ENCODE assay signal across 16 cellular contexts in the genomic region with DNA sequence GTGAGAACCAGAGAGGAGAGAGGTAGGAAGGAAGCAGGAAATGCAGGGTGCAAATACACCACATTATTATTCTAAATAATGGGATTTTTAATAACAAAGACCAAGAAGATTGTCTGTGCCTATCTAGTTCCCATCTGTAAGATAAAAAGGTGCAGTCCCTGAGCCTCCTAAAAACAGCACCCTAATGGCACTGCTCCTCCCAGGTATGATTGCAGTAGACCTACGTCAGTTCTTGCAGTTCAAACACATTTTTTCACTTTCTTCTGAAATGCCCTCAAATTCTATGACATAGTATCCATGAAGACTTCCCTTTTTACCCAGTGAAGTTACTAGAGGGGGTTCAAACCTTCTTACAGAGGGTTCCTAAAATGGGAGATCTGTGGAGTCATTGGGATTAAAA.
DNase-seq lines count a peak whose midpoint lies in the region; ATAC-seq and TF ChIP-seq lines count a peak whose summit lies in the region.
"Had no signal": no experiment of that assay in that cellular context is flagged by ENCODE, and none has a peak within 500 bp of the region (broad histone marks: within the 10 kb centered on the region; RNA-seq: fewer than 3 reads in every experiment).

No MANE protein-coding gene starts in this region.

- H3K36me3 ChIP-seq in OCI-LY3 (replicated peaks; ENCODE audit: low read depth, low read length) (peaks cover 97% of the 10 kb centered on the region), neuronal stem cell (replicated peaks in 1 of 2; ENCODE audit: control insufficient read depth in 2 of 2, insufficient read depth in 2 of 2, low read length in 2 of 2) (no peaks in the 10 kb centered on the region), gastrocnemius medialis (no peaks in the 10 kb centered on the region)
- H3K36me3 ChIP-seq: ovary, transverse colon had no signal

- H3K9ac ChIP-seq in OCI-LY3 (ENCODE audit: low read length) (no peak overlapping the region), neuronal stem cell (ENCODE audit: low read depth, low read length, poor library complexity) (no peak overlapping the region)

- WGBS in neuronal stem cell (ENCODE audit: extremely low coverage in 2 of 2, insufficient read length in 2 of 2, insufficient replicate concordance in 1 of 2), 2 donors: no CpG with 5 or more reads among the region's 1 CpG

- H3K27ac ChIP-seq in OCI-LY3 (ENCODE audit: low read length) (peak overlapping the region; percentile 20), neuronal stem cell (replicated peaks; ENCODE audit: low read length) (no peak overlapping the region), gastrocnemius medialis (no peak overlapping the region)
- H3K27ac ChIP-seq: A549, epithelial cell of prostate, ovary, transverse colon had no signal

- H3K4me2 ChIP-seq in OCI-LY3 (ENCODE audit: low read length) (no peak overlapping the region), neuronal stem cell (ENCODE audit: insufficient read depth, low read length, poor library complexity, severe bottlenecking) (no peak overlapping the region)
- H3K4me2 ChIP-seq: A549 had no signal

- DNase-seq in activated CD4-positive, alpha-beta T cell treated with anti-CD3 and anti-CD28 coated beads, Interleukin-2, amount 10 ng/mL, durations not matched to agents 24 days and 14 days: no peak
- DNase-seq in activated CD4-positive, alpha-beta T cell treated with anti-CD3 and anti-CD28 coated beads for 1 hour: no peak
- DNase-seq in neuronal stem cell (ENCODE audit: low spot score): no peak
- DNase-seq in central memory CD4-positive, alpha-beta T cell: no peak
- DNase-seq in gastrocnemius medialis: no peak
- no peak for DNase-seq in 8988T
- DNase-seq: amygdala; NCI-H1694; NCI-H446 treated with DMSO at 0.1 percent for 48 hours; ovary; stimulated activated CD4-positive, alpha-beta T cell treated with anti-CD3 and anti-CD28 coated beads, Interleukin-4, amount 100 ng/mL, for 24 hours; transverse colon had no signal

- in situ Hi-C loops in gastrocnemius medialis (cut with MboI; ENCODE audit: low sequenced_read_pairs in 4 of 4): no loop called here

- H3K14ac ChIP-seq in neuronal stem cell (ENCODE audit: low read length): no peak overlapping the region

- no peak overlapping the region for H3K23ac ChIP-seq in neuronal stem cell (ENCODE audit: low read depth, low read length, poor library complexity)

- H2BK15ac ChIP-seq in neuronal stem cell (ENCODE audit: low read length): no peak overlapping the region

- H4K20me1 ChIP-seq in OCI-LY3 (ENCODE audit: insufficient read depth, low read length): peaks cover 84% of the 10 kb centered on the region

- H2BK120ac ChIP-seq in neuronal stem cell (ENCODE audit: low read depth, low read length): no peak overlapping the region

- ATAC-seq in gastrocnemius medialis: no peak

- peaks cover 90% of the 10 kb centered on the region for H3K36me3 Mint-ChIP-seq in activated CD4-positive, alpha-beta T cell treated with anti-CD3 and anti-CD28 coated beads, Interleukin-2, amount 10 ng/mL, durations not matched to agents 24 days and 14 days (ENCODE audit: low read depth)
- H3K36me3 Mint-ChIP-seq in dendritic cell treated with granulocyte-macrophage colony-stimulating factor and Interleukin-4, amounts not matched to agents 40 ng/mL and 50 ng/mL, for 4 days (ENCODE audit: low read depth): peaks cover 99% of the 10 kb centered on the region

- no peaks in the 10 kb centered on the region for H3K27me3 Mint-ChIP-seq in activated CD4-positive, alpha-beta T cell treated with anti-CD3 and anti-CD28 coated beads, Interleukin-2, amount 10 ng/mL, durations not matched to agents 24 days and 14 days
- H3K27me3 Mint-ChIP-seq in dendritic cell treated with granulocyte-macrophage colony-stimulating factor and Interleukin-4, amounts not matched to agents 40 ng/mL and 50 ng/mL, for 4 days: no peaks in the 10 kb centered on the region

- H3K79me2 ChIP-seq in OCI-LY3 (ENCODE audit: low read length): peaks cover 98% of the 10 kb centered on the region

- H2AFZ ChIP-seq in OCI-LY3 (ENCODE audit: low read depth, low read length): no peak overlapping the region
- H2AFZ ChIP-seq in neuronal stem cell (ENCODE audit: low read length): no peak overlapping the region

- no peaks in the 10 kb centered on the region for H3K9me3 ChIP-seq in OCI-LY3 (ENCODE audit: insufficient read depth, low read length)
- H3K9me3 ChIP-seq in neuronal stem cell (replicated peaks in 1 of 2; ENCODE audit: control insufficient read depth in 2 of 2, insufficient read depth in 1 of 2, low read depth in 1 of 2, low read length in 2 of 2): peaks cover 0 to 3% of the 10 kb centered on the region in 2 donors
- no peaks in the 10 kb centered on the region for H3K9me3 ChIP-seq in gastrocnemius medialis
- H3K9me3 ChIP-seq: A549, ovary, transverse colon had no signal

- H2BK12ac ChIP-seq in neuronal stem cell (ENCODE audit: low read length): no peak overlapping the region

- no peak overlapping the region for H3K4ac ChIP-seq in neuronal stem cell (ENCODE audit: low read length)

- H2BK5ac ChIP-seq in neuronal stem cell (ENCODE audit: low read length): no peak overlapping the region

- H3K4me1 Mint-ChIP-seq in activated CD4-positive, alpha-beta T cell treated with anti-CD3 and anti-CD28 coated beads, Interleukin-2, amount 10 ng/mL, durations not matched to agents 24 days and 14 days: peaks cover 58% of the 10 kb centered on the region
- H3K4me1 Mint-ChIP-seq in dendritic cell treated with granulocyte-macrophage colony-stimulating factor and Interleukin-4, amounts not matched to agents 40 ng/mL and 50 ng/mL, for 4 days (ENCODE audit: low read depth): peaks cover 25% of the 10 kb centered on the region

- H4K8ac ChIP-seq in neuronal stem cell (ENCODE audit: low read depth, low read length): no peak overlapping the region

- H3K4me3 Mint-ChIP-seq in activated CD4-positive, alpha-beta T cell treated with anti-CD3 and anti-CD28 coated beads, Interleukin-2, amount 10 ng/mL, durations not matched to agents 24 days and 14 days: no peak overlapping the region
- H3K4me3 Mint-ChIP-seq in dendritic cell treated with granulocyte-macrophage colony-stimulating factor and Interleukin-4, amounts not matched to agents 40 ng/mL and 50 ng/mL, for 4 days: no peak overlapping the region

- TF ChIP-seq CTCF in OCI-LY3 (IDR thresholded peaks at IDR 0.05; ENCODE audit: low read depth, low read length) (no peak), gastrocnemius medialis (IDR thresholded peaks at IDR 0.05 in 4 of 5, conservative IDR thresholded peaks at IDR 0.05 in 1 of 5) (no peak)

- intact Hi-C loops in activated CD4-positive, alpha-beta T cell treated with anti-CD3 and anti-CD28 coated beads, Interleukin-2, amount 10 ng/mL, durations not matched to agents 24 days and 14 days (cut with micrococcal nuclease): no loop called here
- intact Hi-C loops in dendritic cell treated with granulocyte-macrophage colony-stimulating factor and Interleukin-4, amounts not matched to agents 40 ng/mL and 50 ng/mL, for 4 days (cut with micrococcal nuclease): no loop called here
- intact Hi-C loops in gastrocnemius medialis (cut with DNase I; ENCODE audit: low total_unique reads): no loop called here

- H3K27me3 ChIP-seq in OCI-LY3 (ENCODE audit: low read depth, low read length) (no peaks in the 10 kb centered on the region), neuronal stem cell (ENCODE audit: control insufficient read depth in 3 of 3, insufficient read depth in 3 of 3, low read depth in 1 of 3, low read length in 3 of 3) (no peaks in the 10 kb centered on the region), gastrocnemius medialis (peaks cover 0 to 2% (median 0%) of the 10 kb centered on the region in 3 donors)
- H3K27me3 ChIP-seq: ovary, transverse colon had no signal

- no peak overlapping the region for H3K18ac ChIP-seq in neuronal stem cell (ENCODE audit: low read length)

- H2AK5ac ChIP-seq in neuronal stem cell (ENCODE audit: low read depth, low read length): no peak overlapping the region

- peak overlapping the region; percentile 69 for H3K27ac Mint-ChIP-seq in activated CD4-positive, alpha-beta T cell treated with anti-CD3 and anti-CD28 coated beads, Interleukin-2, amount 10 ng/mL, durations not matched to agents 24 days and 14 days
- H3K27ac Mint-ChIP-seq in dendritic cell treated with granulocyte-macrophage colony-stimulating factor and Interleukin-4, amounts not matched to agents 40 ng/mL and 50 ng/mL, for 4 days: peak overlapping the region; percentile 71

- no peaks in the 10 kb centered on the region for H3K4me1 ChIP-seq in OCI-LY3 (ENCODE audit: low read length)
- H3K4me1 ChIP-seq in neuronal stem cell (ENCODE audit: control insufficient read depth in 2 of 2, insufficient read depth in 1 of 2, low read depth in 1 of 2, low read length in 2 of 2): peaks cover 0 to 10% of the 10 kb centered on the region in 2 donors
- H3K4me1 ChIP-seq in gastrocnemius medialis: no peaks in the 10 kb centered on the region
- H3K4me1 ChIP-seq: A549, transverse colon had no signal

- H3K9me3 Mint-ChIP-seq in activated CD4-positive, alpha-beta T cell treated with anti-CD3 and anti-CD28 coated beads, Interleukin-2, amount 10 ng/mL, durations not matched to agents 24 days and 14 days: no peaks in the 10 kb centered on the region
- H3K9me3 Mint-ChIP-seq in dendritic cell treated with granulocyte-macrophage colony-stimulating factor and Interleukin-4, amounts not matched to agents 40 ng/mL and 50 ng/mL, for 4 days: no peaks in the 10 kb centered on the region

- H3K4me3 ChIP-seq in OCI-LY3 (ENCODE audit: low read length): no peak overlapping the region
- H3K4me3 ChIP-seq in neuronal stem cell (ENCODE audit: low read length in 2 of 2): no peak overlapping the region
- H3K4me3 ChIP-seq in gastrocnemius medialis: no peak overlapping the region
- H3K4me3 ChIP-seq: A549, ovary, transverse colon had no signal

- H3K79me1 ChIP-seq in neuronal stem cell (ENCODE audit: low read depth, low read length): no peaks in the 10 kb centered on the region

- H4K91ac ChIP-seq in neuronal stem cell (ENCODE audit: low read depth, low read length, poor library complexity): peak overlapping the region; percentile 34

- TF ChIP-seq POLR2A in gastrocnemius medialis (IDR thresholded peaks at IDR 0.05): no peak
